ENCODE assay signal across 27 cellular contexts in genomic region chr16:14539156-14539555, GRCh38.
"Had no signal": no experiment of that assay in that cellular context is flagged by ENCODE, and none has a peak within 500 bp of the region (broad histone marks: within the 10 kb centered on the region; RNA-seq: fewer than 3 reads in every experiment).

No MANE protein-coding gene starts in this region.

- H3K4me3 ChIP-seq: adrenal gland, psoas muscle, sigmoid colon, stomach, tibial artery, upper lobe of right lung had no signal

- H3K36me3 ChIP-seq: adrenal gland, brain microvascular endothelial cell, upper lobe of right lung had no signal

- H3K4me1 Mint-ChIP-seq: activated B cell treated with CpG ODN at 0.5 μM for 24 hours; mesothelial cell of epicardium; stimulated activated naive B cell treated with anti-CD40 and anti-IgM and Interleukin-4, amounts not matched to agents 10 μg/mL and 1 μg/mL and 100 μg/mL, for 72 hours had no signal

- H3K27me3 ChIP-seq: adrenal gland, brain microvascular endothelial cell, sigmoid colon, stomach, tibial artery, upper lobe of right lung had no signal

- H3K9me3 ChIP-seq: adrenal gland, psoas muscle, sigmoid colon, upper lobe of right lung had no signal

- H3K4me3 Mint-ChIP-seq: activated B cell treated with CpG ODN at 0.5 μM for 24 hours; activated CD8-positive, alpha-beta T cell treated with anti-CD3 and anti-CD28 coated beads for 36 hours; activated naive CD8-positive, alpha-beta T cell; activated T-cell treated with anti-CD3 and anti-CD28 coated beads, Interleukin-2, amount 50 U/mL, for 4 hours; mesothelial cell of epicardium; naive thymus-derived CD4-positive, alpha-beta T cell; stimulated activated naive B cell treated with anti-CD40 and anti-IgM and Interleukin-4, amounts not matched to agents 10 μg/mL and 1 μg/mL and 100 μg/mL, for 72 hours; T-helper 2 cell treated with Interferon-gamma antibody and Interleukin-4, amounts not matched to agents 5 μg/mL and 100 μg/mL, for 36 hours had no signal

- H3K9me3 Mint-ChIP-seq: activated B cell treated with CpG ODN at 0.5 μM for 24 hours; activated T-cell treated with anti-CD3 and anti-CD28 coated beads, Interleukin-2, amount 50 U/mL, for 4 hours had no signal

- H3K27ac ChIP-seq: adrenal gland, brain microvascular endothelial cell, parathyroid adenoma, psoas muscle, sigmoid colon, stomach, tibial artery, upper lobe of right lung had no signal

- DNase-seq: activated B cell treated with CpG ODN at 0.5 μM for 24 hours; activated CD4-positive, alpha-beta T cell treated with anti-CD3 and anti-CD28 coated beads, Interleukin-2, amount 50 U/mL, for 1 hour; activated CD8-positive, alpha-beta T cell treated with anti-CD3 and anti-CD28 coated beads for 36 hours; activated naive CD4-positive, alpha-beta T cell; activated T-cell treated with anti-CD3 and anti-CD28 coated beads, Interleukin-2, amount 50 U/mL, for 4 hours; adrenal gland; aorta; brain microvascular endothelial cell; head of caudate nucleus; hippocampal formation; left cardiac atrium; left ventricle myocardium superior; naive thymus-derived CD4-positive, alpha-beta T cell; nucleus accumbens; psoas muscle; sigmoid colon; stimulated activated CD4-positive, alpha-beta T cell treated with anti-CD3 and anti-CD28 coated beads, Interleukin-15, amount 100 ng/mL, for 24 hours; stimulated activated CD4-positive, alpha-beta T cell treated with anti-CD3 and anti-CD28 coated beads, Interleukin-2, amount 100 ng/mL, for 24 hours; stimulated activated naive B cell treated with anti-CD40 and anti-IgM and Interleukin-4, amounts not matched to agents 10 μg/mL and 1 μg/mL and 100 μg/mL, for 72 hours; stomach; tibial artery; upper lobe of right lung had no signal

- ATAC-seq: activated CD8-positive, alpha-beta T cell treated with anti-CD3 and anti-CD28 coated beads for 36 hours; activated T-cell treated with anti-CD3 and anti-CD28 coated beads, Interleukin-2, amount 50 U/mL, for 4 hours; left cardiac atrium; left ventricle myocardium superior; naive thymus-derived CD4-positive, alpha-beta T cell; psoas muscle; stimulated activated naive B cell treated with anti-CD40 and anti-IgM and Interleukin-4, amounts not matched to agents 10 μg/mL and 1 μg/mL and 100 μg/mL, for 72 hours; upper lobe of right lung had no signal

- H3K4me1 ChIP-seq: parathyroid adenoma, psoas muscle, upper lobe of right lung had no signal

- H3K27me3 Mint-ChIP-seq: activated B cell treated with CpG ODN at 0.5 μM for 24 hours; activated CD8-positive, alpha-beta T cell treated with anti-CD3 and anti-CD28 coated beads for 36 hours; activated naive CD8-positive, alpha-beta T cell; naive thymus-derived CD4-positive, alpha-beta T cell; stimulated activated naive B cell treated with anti-CD40 and anti-IgM and Interleukin-4, amounts not matched to agents 10 μg/mL and 1 μg/mL and 100 μg/mL, for 72 hours had no signal

- H3K27ac Mint-ChIP-seq: activated B cell treated with CpG ODN at 0.5 μM for 24 hours; activated CD8-positive, alpha-beta T cell treated with anti-CD3 and anti-CD28 coated beads for 36 hours; activated naive CD8-positive, alpha-beta T cell; activated T-helper 2 cell treated with anti-CD3 and anti-CD28 coated beads, Interferon-gamma antibody, Interleukin-2, Interleukin-4, amounts not matched to agents 10 μg/mL and 5 μg/mL and 100 μg/mL, durations not matched to agents 14 hours and 24 hours and 36 hours; mesothelial cell of epicardium; stimulated activated naive B cell treated with anti-CD40 and anti-IgM and Interleukin-4, amounts not matched to agents 10 μg/mL and 1 μg/mL and 100 μg/mL, for 72 hours; T-helper 2 cell treated with Interferon-gamma antibody and Interleukin-4, amounts not matched to agents 5 μg/mL and 100 μg/mL, for 36 hours had no signal
